11 cellular contexts compared by ENCODE assay signal in the genomic region with DNA sequence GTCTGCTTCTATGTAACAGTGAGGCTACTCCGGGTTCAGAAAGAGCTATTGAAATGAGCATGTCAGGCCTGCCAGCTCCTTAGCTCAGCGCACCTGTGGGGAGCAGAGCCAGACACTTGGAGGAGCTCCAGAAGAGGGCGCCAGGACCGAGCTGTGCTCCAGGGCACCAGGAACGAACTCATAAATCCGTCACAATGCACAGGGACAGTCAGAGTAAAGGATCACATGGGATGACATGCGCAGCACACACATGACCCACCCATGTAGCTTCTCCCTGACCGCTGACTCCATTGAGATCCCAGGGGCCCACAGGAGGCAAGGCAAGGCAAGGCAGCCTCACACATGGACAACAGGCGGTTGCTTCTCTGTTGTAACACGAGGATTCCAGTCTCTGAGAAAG. TPM values are rescaled to one million over a fixed set of nuclear protein-coding genes. Genes with fewer than 3 reads are reported as not detected.
DNase-seq lines count a peak whose midpoint lies in the region; ATAC-seq, FAIRE-seq and TF ChIP-seq lines count a peak whose summit lies in the region.
"Had no signal": no experiment of that assay in that cellular context is flagged by ENCODE, and none has a peak within 500 bp of the region (broad histone marks: within the 10 kb centered on the region; RNA-seq: fewer than 3 reads in every experiment).

No MANE protein-coding gene starts in this region.

- no peaks in the 10 kb centered on the region for H3K36me3 Mint-ChIP-seq in HFFc6 (ENCODE audit: low read depth)
- no peaks in the 10 kb centered on the region for H3K36me3 Mint-ChIP-seq in activated CD4-positive, alpha-beta memory T cell treated with anti-CD3 and anti-CD28 coated beads for 36 hours

- FAIRE-seq in frontal cortex (lab: Jason Lieb, UNC), result no peak

- no peak overlapping the region for H3K27ac ChIP-seq in DND-41 (ENCODE audit: low read length)
- H3K27ac ChIP-seq: skin epidermis had no signal

- POLR2A ChIA-PET in activated CD4-positive, alpha-beta memory T cell treated with anti-CD3 and anti-CD28 coated beads for 36 hours (lab: Charles Lee), result no interaction called here

- H3K4me1 ChIP-seq in DND-41 (ENCODE audit: insufficient read depth, low read length), result peaks cover 18% of the 10 kb centered on the region

- no peaks in the 10 kb centered on the region for H3K9me3 Mint-ChIP-seq in HFFc6
- H3K9me3 Mint-ChIP-seq in activated CD4-positive, alpha-beta memory T cell treated with anti-CD3 and anti-CD28 coated beads for 36 hours, result no peaks in the 10 kb centered on the region

- intact Hi-C loops in activated CD4-positive, alpha-beta memory T cell treated with anti-CD3 and anti-CD28 coated beads for 36 hours (cut with micrococcal nuclease), result no loop called here

- H3K4me3 Mint-ChIP-seq in HFFc6, result no peak overlapping the region
- no peak overlapping the region for H3K4me3 Mint-ChIP-seq in activated CD4-positive, alpha-beta memory T cell treated with anti-CD3 and anti-CD28 coated beads for 36 hours

- no peaks in the 10 kb centered on the region for H4K20me1 ChIP-seq in DND-41 (ENCODE audit: insufficient read depth, low read length)

- H2AFZ ChIP-seq in DND-41 (ENCODE audit: low read depth, low read length), result no peak overlapping the region

- no peak overlapping the region for H3K9ac ChIP-seq in DND-41 (ENCODE audit: low read depth, low read length)

- H3K4me2 ChIP-seq in DND-41 (ENCODE audit: insufficient read depth, low read length), result no peak overlapping the region

- CTCF ChIA-PET in activated CD4-positive, alpha-beta memory T cell treated with anti-CD3 and anti-CD28 coated beads for 36 hours (lab: Charles Lee), result interaction anchor here (0.9 to 2.8 kb wide), 9 partner anchors 9 to 398 kb away, joined by 3 to 17 read pairs (median 4); no protein-coding TSS in a partner anchor

- no peaks in the 10 kb centered on the region for H3K36me3 ChIP-seq in DND-41 (ENCODE audit: insufficient read depth, low read length)

- no peaks in the 10 kb centered on the region for H3K27me3 ChIP-seq in DND-41 (ENCODE audit: insufficient read depth, low read length, poor library complexity)

- 0 out of 3 replicates have a peak, but pooled peaks have one; percentile 31 for ATAC-seq in DND-41 (ENCODE audit: insufficient read depth, low read depth)
- peak; percentile 32 for ATAC-seq in left lobe of liver
- ATAC-seq in GM21390 (IDR thresholded peaks at IDR 0.05; ENCODE audit: unreplicated experiment), result no peak
- no peak for ATAC-seq in GM19351 (IDR thresholded peaks at IDR 0.05; ENCODE audit: unreplicated experiment)

- peaks cover 35% of the 10 kb centered on the region for H3K4me1 Mint-ChIP-seq in HFFc6 (ENCODE audit: low read depth)
- H3K4me1 Mint-ChIP-seq in activated CD4-positive, alpha-beta memory T cell treated with anti-CD3 and anti-CD28 coated beads for 36 hours (ENCODE audit: low read depth), result peaks cover 15% of the 10 kb centered on the region

- H3K27me3 Mint-ChIP-seq in HFFc6 (ENCODE audit: insufficient read depth), result peaks cover 3% of the 10 kb centered on the region
- no peaks in the 10 kb centered on the region for H3K27me3 Mint-ChIP-seq in activated CD4-positive, alpha-beta memory T cell treated with anti-CD3 and anti-CD28 coated beads for 36 hours

- no peaks in the 10 kb centered on the region for H3K79me2 ChIP-seq in DND-41 (ENCODE audit: insufficient read depth, low read length)

- H3K9me3 ChIP-seq in DND-41 (ENCODE audit: insufficient read depth, low read length, severe bottlenecking), result no peaks in the 10 kb centered on the region

- no peak overlapping the region for H3K27ac Mint-ChIP-seq in HFFc6
- H3K27ac Mint-ChIP-seq in activated CD4-positive, alpha-beta memory T cell treated with anti-CD3 and anti-CD28 coated beads for 36 hours, result no peak overlapping the region

- TF ChIP-seq CTCF in DND-41 (IDR thresholded peaks at IDR 0.05; ENCODE audit: borderline replicate concordance, extremely low read depth, low read length, poor library complexity, severe bottlenecking) (peak; percentile 54), HFFc6 (IDR thresholded peaks at IDR 0.05) (0 out of 2 replicates have a peak, but pooled peaks have one; percentile 20)

- DNase-seq in DND-41, result peak; percentile 35
- no peak for DNase-seq in HFFc6
- DNase-seq in activated CD4-positive, alpha-beta memory T cell treated with anti-CD3 and anti-CD28 coated beads for 36 hours, result peak; percentile 55
- DNase-seq in left lobe of liver (ENCODE audit: low spot score), result no peak
- DNase-seq in frontal cortex (ENCODE audit: low spot score in 2 of 2), result no peak
- no peak for DNase-seq in hippocampal formation (lab: John Stamatoyannopoulos, UW)
- DNase-seq: activated CD4-positive, CD25-positive, alpha-beta regulatory T cell; NCI-H1417 had no signal

- no peak overlapping the region for H3K4me3 ChIP-seq in DND-41 (ENCODE audit: low read depth in 1 of 2, low read length in 2 of 2)
- H3K4me3 ChIP-seq: skin epidermis had no signal

RNA-seq across cellular contexts. Expression of a gene that starts 26.0 kb away (rescaled TPM):
- 10 to 100 TPM; 24.1 to 37.1 (median 33.0) TPM for total RNA-seq in HFFc6 (2021; fragmentation: NEBNext Ultra II Directional; extraction: Animal tissue kit (Norgen Biotek cat#: 25700))
- 10 to 100 TPM; 24.0 to 25.1 TPM for total RNA-seq in activated CD4-positive, alpha-beta memory T cell treated with anti-CD3 and anti-CD28 coated beads for 36 hours
- 12.7 TPM for total RNA-seq in left lobe of liver
- 34.2 TPM for total RNA-seq in frontal cortex

Comparison
In these comparisons a context has a peak if more than half of its experiments do, and no peak if none do; other contexts are left out.
1. ATAC-seq: peak in DND-41 (single experiment) and left lobe of liver (single experiment); none in GM21390 (single experiment) and GM19351 (single experiment).
2. DNase-seq: peak in DND-41 (single experiment) and activated CD4-positive, alpha-beta memory T cell treated with anti-CD3 and anti-CD28 coated beads for 36 hours (single experiment); none in HFFc6 (single experiment), left lobe of liver (single experiment), frontal cortex (0 of 2) and hippocampal formation (0 of 2).